Comparison of ENCODE assay signal across 14 cellular contexts in the genomic region with DNA sequence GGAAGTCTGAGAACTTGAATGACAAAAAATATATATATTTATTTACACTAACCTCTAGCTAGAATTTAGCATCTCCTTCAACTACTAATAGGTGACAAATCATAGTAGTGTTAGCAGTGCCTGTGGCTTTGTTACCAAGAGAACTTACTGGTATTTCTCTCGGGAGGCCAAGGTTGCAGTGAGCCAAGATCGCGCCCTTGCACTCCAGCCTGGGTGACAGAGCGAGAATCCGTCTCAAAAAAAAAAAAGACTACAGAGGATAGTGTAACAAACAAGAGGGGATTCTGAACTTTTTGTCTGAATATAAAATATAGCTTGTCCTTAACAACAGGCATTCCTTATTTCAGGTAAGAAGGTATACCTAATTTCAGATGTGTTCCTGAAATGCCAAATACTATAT. TPM values are rescaled to one million over a fixed set of nuclear protein-coding genes. Genes with fewer than 3 reads are reported as not detected.
DNase-seq lines count a peak whose midpoint lies in the region; ATAC-seq and TF ChIP-seq lines count a peak whose summit lies in the region.
"Had no signal": no experiment of that assay in that cellular context is flagged by ENCODE, and none has a peak within 500 bp of the region (broad histone marks: within the 10 kb centered on the region; RNA-seq: fewer than 3 reads in every experiment).

No MANE protein-coding gene starts in this region.

- H3K4me3 Mint-ChIP-seq in activated T-cell treated with anti-CD3 and anti-CD28 coated beads, Interleukin-2, amount 50 U/mL, for 24 hours = peak overlapping the region; percentile 87
- no peak overlapping the region for H3K4me3 Mint-ChIP-seq in activated T-cell treated with anti-CD3 and anti-CD28 coated beads, Interleukin-2, amount 50 U/mL, for 4 hours
- peak overlapping the region; percentile 82 to 85 for H3K4me3 Mint-ChIP-seq in effector memory CD8-positive, alpha-beta T cell

- no peaks in the 10 kb centered on the region for H3K9me2 ChIP-seq in SU-DHL-6 (replicated peaks; ENCODE audit: insufficient read depth, low read length)

- no peak overlapping the region for H2AFZ ChIP-seq in SU-DHL-6 (ENCODE audit: low read depth, low read length, severe bottlenecking)

- peaks cover 2% of the 10 kb centered on the region; the same call in 1 of the 2 replicates for H3K36me3 ChIP-seq in SU-DHL-6 (ENCODE audit: low read length)
- H3K36me3 ChIP-seq: suprapubic skin had no signal

- TF ChIP-seq CTCF in SU-DHL-6 (IDR thresholded peaks at IDR 0.05; ENCODE audit: insufficient read depth, low read length, poor library complexity, severe bottlenecking) = no peak

- no peak overlapping the region for H3K4me3 ChIP-seq in SU-DHL-6 (ENCODE audit: insufficient read depth, low read length, poor library complexity, severe bottlenecking)

- peaks cover 24% of the 10 kb centered on the region for H3K36me3 Mint-ChIP-seq in activated T-cell treated with anti-CD3 and anti-CD28 coated beads, Interleukin-2, amount 50 U/mL, for 24 hours (ENCODE audit: low read depth)
- H3K36me3 Mint-ChIP-seq in activated T-cell treated with anti-CD3 and anti-CD28 coated beads, Interleukin-2, amount 50 U/mL, for 4 hours (ENCODE audit: insufficient read depth) = no peaks in the 10 kb centered on the region
- peaks cover 18% of the 10 kb centered on the region for H3K36me3 Mint-ChIP-seq in effector memory CD8-positive, alpha-beta T cell (ENCODE audit: insufficient read depth)

- H3K4me2 ChIP-seq in SU-DHL-6 (ENCODE audit: low read depth, low read length, poor library complexity, severe bottlenecking) = peak overlapping the region; percentile 62

- peaks cover 21% of the 10 kb centered on the region for H3K4me1 Mint-ChIP-seq in activated T-cell treated with anti-CD3 and anti-CD28 coated beads, Interleukin-2, amount 50 U/mL, for 24 hours (ENCODE audit: low read depth)
- H3K4me1 Mint-ChIP-seq in activated T-cell treated with anti-CD3 and anti-CD28 coated beads, Interleukin-2, amount 50 U/mL, for 4 hours (ENCODE audit: low read depth) = peaks cover 10% of the 10 kb centered on the region
- peaks cover 4 to 6% of the 10 kb centered on the region in 2 donors for H3K4me1 Mint-ChIP-seq in effector memory CD8-positive, alpha-beta T cell (ENCODE audit: low read depth in 2 of 2)

- H3K27ac Mint-ChIP-seq in activated T-cell treated with anti-CD3 and anti-CD28 coated beads, Interleukin-2, amount 50 U/mL, for 24 hours = no peak overlapping the region
- no peak overlapping the region for H3K27ac Mint-ChIP-seq in effector memory CD8-positive, alpha-beta T cell

- no peaks in the 10 kb centered on the region for H3K27me3 Mint-ChIP-seq in activated T-cell treated with anti-CD3 and anti-CD28 coated beads, Interleukin-2, amount 50 U/mL, for 24 hours
- H3K27me3 Mint-ChIP-seq in activated T-cell treated with anti-CD3 and anti-CD28 coated beads, Interleukin-2, amount 50 U/mL, for 4 hours (ENCODE audit: low read depth) = no peaks in the 10 kb centered on the region
- H3K27me3 Mint-ChIP-seq in effector memory CD8-positive, alpha-beta T cell = no peaks in the 10 kb centered on the region

- H3K27ac ChIP-seq in SU-DHL-6 (ENCODE audit: low read depth, low read length) = no peak overlapping the region
- H3K27ac ChIP-seq: suprapubic skin had no signal

- no peak for ATAC-seq in activated T-cell treated with anti-CD3 and anti-CD28 coated beads, Interleukin-2, amount 50 U/mL, for 4 hours
- ATAC-seq in effector memory CD8-positive, alpha-beta T cell (replicated peaks) = no peak
- ATAC-seq: esophagus mucosa had no signal

- no peaks in the 10 kb centered on the region for H3K9me3 Mint-ChIP-seq in activated T-cell treated with anti-CD3 and anti-CD28 coated beads, Interleukin-2, amount 50 U/mL, for 24 hours
- no peaks in the 10 kb centered on the region for H3K9me3 Mint-ChIP-seq in activated T-cell treated with anti-CD3 and anti-CD28 coated beads, Interleukin-2, amount 50 U/mL, for 4 hours
- H3K9me3 Mint-ChIP-seq in effector memory CD8-positive, alpha-beta T cell = no peaks in the 10 kb centered on the region

- no peaks in the 10 kb centered on the region for H3K9me3 ChIP-seq in SU-DHL-6 (ENCODE audit: insufficient read depth, low read length)
- H3K9me3 ChIP-seq: suprapubic skin had no signal

- H4K20me1 ChIP-seq in SU-DHL-6 (ENCODE audit: low read depth, low read length) = peaks cover 7% of the 10 kb centered on the region

- H3K9ac ChIP-seq in SU-DHL-6 (ENCODE audit: low read length) = no peak overlapping the region

- no peaks in the 10 kb centered on the region for H3K27me3 ChIP-seq in SU-DHL-6 (ENCODE audit: low read length)
- H3K27me3 ChIP-seq: suprapubic skin had no signal

- peaks cover 32% of the 10 kb centered on the region for H3K79me2 ChIP-seq in SU-DHL-6 (ENCODE audit: insufficient read depth, low read length)

- peaks cover 8% of the 10 kb centered on the region for H3F3A ChIP-seq in SU-DHL-6 (ENCODE audit: insufficient read depth)

- no peak for DNase-seq in activated T-cell treated with anti-CD3 and anti-CD28 coated beads, Interleukin-2, amount 50 U/mL, for 24 hours
- no peak for DNase-seq in activated T-cell treated with anti-CD3 and anti-CD28 coated beads, Interleukin-2, amount 50 U/mL, for 4 hours
- DNase-seq in effector memory CD8-positive, alpha-beta T cell = no peak
- peak; percentile 18 for DNase-seq in stimulated activated CD8-positive, alpha-beta memory T cell treated with anti-CD3 and anti-CD28 coated beads, Interleukin-4, amount 100 ng/mL, for 48 hours
- DNase-seq in HPDE6-E6E7 (ENCODE audit: extremely low spot score) = no peak
- DNase-seq in DMS53 treated with DMSO at 0.1 percent for 48 hours (lab: John Stamatoyannopoulos, UW; ENCODE audit: unreplicated experiment) = no peak
- DNase-seq in MV-4-11 (lab: John Stamatoyannopoulos, UW) = no peak
- DNase-seq: cortex of kidney, islet precursor cell, NCI-H226, SHP77 treated with DMSO at 0.1 percent for 48 hours had no signal

RNA-seq across cellular contexts. Expression of gene SUZ12, which starts 1.3 kb away (rescaled TPM):
- total RNA-seq in activated T-cell treated with anti-CD3 and anti-CD28 coated beads, Interleukin-2, amount 50 U/mL, for 4 hours = 10 to 100 TPM; 57.3 to 65.5 (median 58.4) TPM

RNA-seq across cellular contexts. Expression of gene UTP6, which starts 34.0 kb away (rescaled TPM):
- 100 to 1,000 TPM; 174 to 194 (median 184) TPM for total RNA-seq in activated T-cell treated with anti-CD3 and anti-CD28 coated beads, Interleukin-2, amount 50 U/mL, for 4 hours
